ENCODE assay signal across 1 cellular context in the genomic region with DNA sequence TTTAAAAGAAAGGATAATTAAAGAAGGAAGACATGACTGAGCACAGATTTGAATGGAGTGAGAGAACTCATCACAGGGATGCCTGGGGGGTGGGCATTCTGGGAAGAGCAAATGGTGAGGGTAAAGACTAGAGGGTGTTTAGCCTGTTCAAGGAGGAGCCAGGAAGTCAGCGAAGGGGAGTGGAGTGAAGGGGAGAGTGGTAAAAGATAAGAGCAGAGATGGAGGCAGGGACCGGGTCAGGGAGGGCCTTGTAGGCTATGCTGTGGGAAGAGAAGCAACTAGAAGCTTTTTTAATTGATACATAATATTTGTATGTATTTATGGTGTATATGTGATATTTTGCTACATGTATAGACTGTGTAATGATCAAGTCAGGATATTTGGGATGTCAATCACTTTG.
TF ChIP-seq lines count a peak whose summit lies in the region.

No MANE protein-coding gene starts in this region.

TF ChIP-seq in WTC11, 78 proteins besides CTCF, POLR2A, EP300 and RAD21:
- TF ChIP-seq ZNF317 (CRISPR knock-in tag; IDR thresholded peaks at IDR 0.05; ENCODE audit: borderline replicate concordance, low read depth), result no peak
- TF ChIP-seq, protein P1, sequence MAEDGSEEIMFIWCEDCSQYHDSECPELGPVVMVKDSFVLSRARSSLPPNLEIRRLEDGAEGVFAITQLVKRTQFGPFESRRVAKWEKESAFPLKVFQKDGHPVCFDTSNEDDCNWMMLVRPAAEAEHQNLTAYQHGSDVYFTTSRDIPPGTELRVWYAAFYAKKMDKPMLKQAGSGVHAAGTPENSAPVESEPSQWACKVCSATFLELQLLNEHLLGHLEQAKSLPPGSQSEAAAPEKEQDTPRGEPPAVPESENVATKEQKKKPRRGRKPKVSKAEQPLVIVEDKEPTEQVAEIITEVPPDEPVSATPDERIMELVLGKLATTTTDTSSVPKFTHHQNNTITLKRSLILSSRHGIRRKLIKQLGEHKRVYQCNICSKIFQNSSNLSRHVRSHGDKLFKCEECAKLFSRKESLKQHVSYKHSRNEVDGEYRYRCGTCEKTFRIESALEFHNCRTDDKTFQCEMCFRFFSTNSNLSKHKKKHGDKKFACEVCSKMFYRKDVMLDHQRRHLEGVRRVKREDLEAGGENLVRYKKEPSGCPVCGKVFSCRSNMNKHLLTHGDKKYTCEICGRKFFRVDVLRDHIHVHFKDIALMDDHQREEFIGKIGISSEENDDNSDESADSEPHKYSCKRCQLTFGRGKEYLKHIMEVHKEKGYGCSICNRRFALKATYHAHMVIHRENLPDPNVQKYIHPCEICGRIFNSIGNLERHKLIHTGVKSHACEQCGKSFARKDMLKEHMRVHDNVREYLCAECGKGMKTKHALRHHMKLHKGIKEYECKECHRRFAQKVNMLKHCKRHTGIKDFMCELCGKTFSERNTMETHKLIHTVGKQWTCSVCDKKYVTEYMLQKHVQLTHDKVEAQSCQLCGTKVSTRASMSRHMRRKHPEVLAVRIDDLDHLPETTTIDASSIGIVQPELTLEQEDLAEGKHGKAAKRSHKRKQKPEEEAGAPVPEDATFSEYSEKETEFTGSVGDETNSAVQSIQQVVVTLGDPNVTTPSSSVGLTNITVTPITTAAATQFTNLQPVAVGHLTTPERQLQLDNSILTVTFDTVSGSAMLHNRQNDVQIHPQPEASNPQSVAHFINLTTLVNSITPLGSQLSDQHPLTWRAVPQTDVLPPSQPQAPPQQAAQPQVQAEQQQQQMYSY (CRISPR knock-in tag; IDR thresholded peaks at IDR 0.05), result peak; percentile 88
